ENCODE assay signal across 20 cellular contexts in genomic region chr1:243980471-243980870, GRCh38.
"Had no signal": no experiment of that assay in that cellular context is flagged by ENCODE, and none has a peak within 500 bp of the region (broad histone marks: within the 10 kb centered on the region; RNA-seq: fewer than 3 reads in every experiment).

No MANE protein-coding gene starts in this region.

- DNase-seq: kidney glomerular epithelial cell; left colon; left ventricle myocardium inferior; naive B cell; natural killer cell; nephron progenitor cell; occipital lobe; psoas muscle; right lobe of liver; stimulated activated CD4-positive, alpha-beta T cell treated with anti-CD3 and anti-CD28 coated beads, Interleukin-1b, Interleukin-23, amount 100 ng/mL, for 48 hours; stimulated activated CD4-positive, alpha-beta T cell treated with anti-CD3 and anti-CD28 coated beads, Interleukin-2, amount 100 ng/mL, for 48 hours; stimulated activated CD4-positive, alpha-beta T cell treated with anti-CD3 and anti-CD28 coated beads, Interleukin-4, amount 100 ng/mL, for 4 hours; stimulated activated CD8-positive, alpha-beta memory T cell treated with anti-CD3 and anti-CD28 coated beads, Interleukin-4, amount 100 ng/mL, for 48 hours; stimulated activated naive CD4-positive, alpha-beta T cell treated with Interleukin-2 at 50 U/mL for 16 hours; stimulated activated naive CD8-positive, alpha-beta T cell treated with anti-CD3 and anti-CD28 coated beads, Interleukin-15, amount 100 ng/mL, for 72 hours; substantia nigra had no signal

- ATAC-seq: left colon; natural killer cell; psoas muscle; right lobe of liver; stimulated activated memory B cell treated with anti-CD40 and anti-IgM and Interleukin-4, amounts not matched to agents 10 μg/mL and 1 μg/mL and 100 μg/mL, for 72 hours; stimulated activated naive CD8-positive, alpha-beta T cell treated with anti-CD3 and anti-CD28 coated beads, Interleukin-15, amount 100 ng/mL, for 72 hours had no signal

- H3K27me3 Mint-ChIP-seq: stimulated activated memory B cell treated with anti-CD40 and anti-IgM and Interleukin-4, amounts not matched to agents 10 μg/mL and 1 μg/mL and 100 μg/mL, for 72 hours; stimulated activated naive CD8-positive, alpha-beta T cell treated with anti-CD3 and anti-CD28 coated beads, Interleukin-15, amount 100 ng/mL, for 72 hours had no signal

- H3K36me3 Mint-ChIP-seq: mesothelial cell of epicardium; naive B cell; natural killer cell; neural progenitor cell; stimulated activated memory B cell treated with anti-CD40 and anti-IgM and Interleukin-4, amounts not matched to agents 10 μg/mL and 1 μg/mL and 100 μg/mL, for 72 hours; type B pancreatic cell had no signal

- H3K9me3 Mint-ChIP-seq: mesothelial cell of epicardium; natural killer cell; neural progenitor cell; stimulated activated memory B cell treated with anti-CD40 and anti-IgM and Interleukin-4, amounts not matched to agents 10 μg/mL and 1 μg/mL and 100 μg/mL, for 72 hours; stimulated activated naive CD8-positive, alpha-beta T cell treated with anti-CD3 and anti-CD28 coated beads, Interleukin-15, amount 100 ng/mL, for 72 hours; type B pancreatic cell had no signal

- H3K4me1 Mint-ChIP-seq: mesothelial cell of epicardium; naive B cell; natural killer cell; nephron progenitor cell; neural progenitor cell; stimulated activated memory B cell treated with anti-CD40 and anti-IgM and Interleukin-4, amounts not matched to agents 10 μg/mL and 1 μg/mL and 100 μg/mL, for 72 hours; stimulated activated naive CD8-positive, alpha-beta T cell treated with anti-CD3 and anti-CD28 coated beads, Interleukin-15, amount 100 ng/mL, for 72 hours had no signal

- H3K4me3 Mint-ChIP-seq: mesothelial cell of epicardium; natural killer cell; nephron progenitor cell; neural progenitor cell; stimulated activated memory B cell treated with anti-CD40 and anti-IgM and Interleukin-4, amounts not matched to agents 10 μg/mL and 1 μg/mL and 100 μg/mL, for 72 hours; stimulated activated naive CD8-positive, alpha-beta T cell treated with anti-CD3 and anti-CD28 coated beads, Interleukin-15, amount 100 ng/mL, for 72 hours; type B pancreatic cell had no signal

- H3K27ac Mint-ChIP-seq: mesothelial cell of epicardium; naive B cell; natural killer cell; nephron progenitor cell; neural progenitor cell; stimulated activated memory B cell treated with anti-CD40 and anti-IgM and Interleukin-4, amounts not matched to agents 10 μg/mL and 1 μg/mL and 100 μg/mL, for 72 hours; stimulated activated naive CD8-positive, alpha-beta T cell treated with anti-CD3 and anti-CD28 coated beads, Interleukin-15, amount 100 ng/mL, for 72 hours; type B pancreatic cell had no signal
